In genomic region chr6:111591370-111591900, GRCh38 we compare ENCODE assay signal across 1 cellular context.
TF ChIP-seq lines count a peak whose summit lies in the region.

No MANE protein-coding gene starts in this region.

TF ChIP-seq in K562, 482 proteins besides CTCF, POLR2A, EP300 and RAD21 (continued from another document and continues in another):
- TF ChIP-seq XRCC4 (IDR thresholded peaks at IDR 0.05; ENCODE audit: extremely low read depth, insufficient read depth, insufficient read length) (no peak), SMAD1 (IDR thresholded peaks at IDR 0.05; ENCODE audit: low read depth, low read length, partially characterized antibody) (no peak), RBM39 (optimal IDR thresholded peaks at IDR 0.05; ENCODE audit: low read depth, low read length) (no peak), MYC (IDR thresholded peaks at IDR 0.05; ENCODE audit: low read depth, low read length) (0 out of 2 replicates have a peak, but pooled peaks have one; percentile 24), MYC (CRISPR knock-in tag; IDR thresholded peaks at IDR 0.05; ENCODE audit: borderline replicate concordance, low read depth) (no peak), TAF1 (IDR thresholded peaks at IDR 0.05; ENCODE audit: control insufficient read depth, extremely low read depth, insufficient read depth, low read length, severe bottlenecking) (no peak), ZC3H11A (IDR thresholded peaks at IDR 0.05; ENCODE audit: low read depth, low read length) (no peak), STAT5B (CRISPR knock-in tag; IDR thresholded peaks at IDR 0.05) (no peak), CEBPB (tag; IDR thresholded peaks at IDR 0.05) (peak; percentile 96), FIP1L1 (IDR thresholded peaks at IDR 0.05; ENCODE audit: low read depth, low read length, poor library complexity, severe bottlenecking) (no peak), MXD1 (CRISPR knock-in tag; IDR thresholded peaks at IDR 0.05; ENCODE audit: borderline replicate concordance, poor library complexity, severe bottlenecking) (no peak), ESRRA (IDR thresholded peaks at IDR 0.05; ENCODE audit: borderline replicate concordance, low read depth) (no peak), MCM5 (IDR thresholded peaks at IDR 0.05; ENCODE audit: low read depth) (no peak), RBM14 (IDR thresholded peaks at IDR 0.05; ENCODE audit: borderline replicate concordance, insufficient read depth, low read depth, low read length) (no peak), ZNF766 (CRISPR knock-in tag; conservative IDR thresholded peaks at IDR 0.05) (no peak), E4F1 (CRISPR knock-in tag; IDR thresholded peaks at IDR 0.05; ENCODE audit: borderline replicate concordance) (no peak), MAFG (tag; conservative IDR thresholded peaks at IDR 0.05) (peak; percentile 85), ZBTB49 (CRISPR knock-in tag; IDR thresholded peaks at IDR 0.05; ENCODE audit: borderline replicate concordance) (no peak), ZEB2 (IDR thresholded peaks at IDR 0.05) (peak; percentile 25; the same call in 1 of the 2 replicates), MTA1 (IDR thresholded peaks at IDR 0.05; ENCODE audit: borderline replicate concordance) (0 out of 2 replicates have a peak, but pooled peaks have one; percentile 33), L3MBTL2 (IDR thresholded peaks at IDR 0.05) (0 out of 2 replicates have a peak, but pooled peaks have one; percentile 10), SMAD4 (CRISPR knock-in tag; conservative IDR thresholded peaks at IDR 0.05) (peak; percentile 89), SETDB1 (IDR thresholded peaks at IDR 0.05; ENCODE audit: low read length) (no peak), CREM (IDR thresholded peaks at IDR 0.05; ENCODE audit: low read depth) (no peak), KLF16 (IDR thresholded peaks at IDR 0.05) (no peak), REST (CRISPR knock-in tag; IDR thresholded peaks at IDR 0.05; ENCODE audit: low read depth) (0 out of 2 replicates have a peak, but pooled peaks have one; percentile 15), BACH1 (tag; IDR thresholded peaks at IDR 0.05) (peak; percentile 65; the same call in 1 of the 2 replicates), NFE2 (IDR thresholded peaks at IDR 0.05; ENCODE audit: low read depth) (peak; percentile 91), GATA2 (CRISPR knock-in tag; IDR thresholded peaks at IDR 0.05) (peak; percentile 33; the same call in 1 of the 2 replicates), ZNF143 (CRISPR knock-in tag; IDR thresholded peaks at IDR 0.05) (no peak), ZNF124 (CRISPR knock-in tag; IDR thresholded peaks at IDR 0.05) (no peak), ZNF551 (CRISPR knock-in tag; IDR thresholded peaks at IDR 0.05) (no peak), JUND (IDR thresholded peaks at IDR 0.05; ENCODE audit: borderline replicate concordance, low read depth, low read length) (peak; percentile 96), JUND (tag; IDR thresholded peaks at IDR 0.05; ENCODE audit: borderline replicate concordance, low read depth, low read length) (peak; percentile 91; the same call in 2 of the 3 replicates), MITF (IDR thresholded peaks at IDR 0.05) (peak; percentile 65; the same call in 1 of the 2 replicates), KDM1A (IDR thresholded peaks at IDR 0.05) (peak; percentile 94 to 95), ZNF134 (CRISPR knock-in tag; conservative IDR thresholded peaks at IDR 0.05) (no peak), TEAD2 (tag; IDR thresholded peaks at IDR 0.05) (no peak), CBFA2T3 (IDR thresholded peaks at IDR 0.05) (peak; percentile 26; the same call in 1 of the 2 replicates), TBP (optimal IDR thresholded peaks at IDR 0.05; ENCODE audit: low read depth, low read length) (no peak), HNRNPLL (IDR thresholded peaks at IDR 0.05; ENCODE audit: low read depth, low read length, poor library complexity, severe bottlenecking) (no peak), ZNF197 (CRISPR knock-in tag; IDR thresholded peaks at IDR 0.05; ENCODE audit: low read depth) (no peak), ZNF445 (CRISPR knock-in tag; IDR thresholded peaks at IDR 0.05; ENCODE audit: low read depth) (no peak), ELF4 (CRISPR knock-in tag; IDR thresholded peaks at IDR 0.05) (no peak), JUN (IDR thresholded peaks at IDR 0.05; ENCODE audit: borderline replicate concordance, low read depth, low read length) (peak; percentile 94), JUN (CRISPR knock-in tag; IDR thresholded peaks at IDR 0.05; ENCODE audit: borderline replicate concordance) (no peak), IRF9 (tag; IDR thresholded peaks at IDR 0.05) (0 out of 2 replicates have a peak, but pooled peaks have one; percentile 18), DACH1 (IDR thresholded peaks at IDR 0.05; ENCODE audit: partially characterized antibody) (no peak), PBX2 (CRISPR knock-in tag; IDR thresholded peaks at IDR 0.05; ENCODE audit: low read depth) (no peak), PBX2 (tag; conservative IDR thresholded peaks at IDR 0.05; ENCODE audit: low read depth) (peak; percentile 91), CBX1 (IDR thresholded peaks at IDR 0.05; ENCODE audit: low read depth) (no peak), GATAD2A (IDR thresholded peaks at IDR 0.05) (no peak), CCAR2 (IDR thresholded peaks at IDR 0.05; ENCODE audit: low read depth, low read length) (no peak), ZNF316 (IDR thresholded peaks at IDR 0.05) (0 out of 2 replicates have a peak, but pooled peaks have one; percentile 22), SP1 (CRISPR knock-in tag; IDR thresholded peaks at IDR 0.05) (peak; percentile 29; the same call in 1 of the 2 replicates), SIRT6 (IDR thresholded peaks at IDR 0.05; ENCODE audit: low read depth, low read length) (no peak), BMI1 (IDR thresholded peaks at IDR 0.05; ENCODE audit: low read length) (no peak), ARID1B (IDR thresholded peaks at IDR 0.05) (peak; percentile 79; the same call in 1 of the 2 replicates), MAFF (IDR thresholded peaks at IDR 0.05; ENCODE audit: low read length) (peak; percentile 46; the same call in 1 of the 2 replicates)
